Comparison of ENCODE assay signal across 1 cellular context in genomic region chr20:47356220-47356525, GRCh38.
TF ChIP-seq lines count a peak whose summit lies in the region.

No MANE protein-coding gene starts in this region.

TF ChIP-seq in HepG2, 621 proteins besides CTCF, POLR2A, EP300 and RAD21:
- 0 out of 2 replicates have a peak, but pooled peaks have one; percentile 20 for TF ChIP-seq DDIT3 (CRISPR knock-in tag; IDR thresholded peaks at IDR 0.05)
- TF ChIP-seq HNRNPK (IDR thresholded peaks at IDR 0.05; ENCODE audit: low read depth, low read length, poor library complexity, severe bottlenecking) = peak; percentile 44
- no peak for TF ChIP-seq AKAP8 (CRISPR knock-in tag; IDR thresholded peaks at IDR 0.05)
- TF ChIP-seq ATF4 (CRISPR knock-in tag; IDR thresholded peaks at IDR 0.05) = peak in 1 of 2 experiments; percentile 64; a peak in 1 of 4 replicates
- TF ChIP-seq HDAC1 (CRISPR knock-in tag; IDR thresholded peaks at IDR 0.05) = no peak
- peak; percentile 23 for TF ChIP-seq IKZF4 (CRISPR knock-in tag; IDR thresholded peaks at IDR 0.05; ENCODE audit: borderline replicate concordance, low read depth, not compliant biosample characterization)
- 0 out of 2 replicates have a peak, but pooled peaks have one; percentile 26 for TF ChIP-seq MTA3 (CRISPR knock-in tag; IDR thresholded peaks at IDR 0.05)
- 0 out of 2 replicates have a peak, but pooled peaks have one; percentile 29 for TF ChIP-seq E2F1 (CRISPR knock-in tag; IDR thresholded peaks at IDR 0.05)
- TF ChIP-seq ZNF569 (CRISPR knock-in tag; IDR thresholded peaks at IDR 0.05; ENCODE audit: borderline replicate concordance) = no peak
- TF ChIP-seq ZNF777 (CRISPR knock-in tag; IDR thresholded peaks at IDR 0.05) = 0 out of 2 replicates have a peak, but pooled peaks have one; percentile 12
- 0 out of 2 replicates have a peak, but pooled peaks have one; percentile 65 for TF ChIP-seq MLLT10 (CRISPR knock-in tag; IDR thresholded peaks at IDR 0.05)
- no peak for TF ChIP-seq ZFAT (CRISPR knock-in tag; conservative IDR thresholded peaks at IDR 0.05)
- no peak for TF ChIP-seq SMAD9 (CRISPR knock-in tag; IDR thresholded peaks at IDR 0.05)
- TF ChIP-seq ZNF414 (CRISPR knock-in tag; IDR thresholded peaks at IDR 0.05) = 0 out of 2 replicates have a peak, but pooled peaks have one; percentile 11
- TF ChIP-seq DMAP1 (CRISPR knock-in tag; IDR thresholded peaks at IDR 0.05) = peak; percentile 83; the same call in 1 of the 2 replicates
- 0 out of 2 replicates have a peak, but pooled peaks have one; percentile 38 for TF ChIP-seq ZNF3 (CRISPR knock-in tag; IDR thresholded peaks at IDR 0.05)
- peak; percentile 37; the same call in 1 of the 2 replicates for TF ChIP-seq FUBP1 (CRISPR knock-in tag; IDR thresholded peaks at IDR 0.05; ENCODE audit: borderline replicate concordance)
- TF ChIP-seq RARG (CRISPR knock-in tag; IDR thresholded peaks at IDR 0.05; ENCODE audit: low read depth) = no peak
- no peak for TF ChIP-seq MIER3 (CRISPR knock-in tag; IDR thresholded peaks at IDR 0.05; ENCODE audit: borderline replicate concordance)
- TF ChIP-seq PBX2 (CRISPR knock-in tag; IDR thresholded peaks at IDR 0.05) = no peak
- 0 out of 2 replicates have a peak, but pooled peaks have one; percentile 8 for TF ChIP-seq ZNF567 (CRISPR knock-in tag; IDR thresholded peaks at IDR 0.05; ENCODE audit: borderline replicate concordance)
- no peak for TF ChIP-seq JDP2 (CRISPR knock-in tag; IDR thresholded peaks at IDR 0.05; ENCODE audit: borderline replicate concordance)
- no peak for TF ChIP-seq ZSCAN9 (CRISPR knock-in tag; IDR thresholded peaks at IDR 0.05; ENCODE audit: borderline replicate concordance)
- TF ChIP-seq TRIM24 (CRISPR knock-in tag; IDR thresholded peaks at IDR 0.05) = no peak
- TF ChIP-seq RARA (CRISPR knock-in tag; IDR thresholded peaks at IDR 0.05) = 0 out of 2 replicates have a peak, but pooled peaks have one; percentile 7
- TF ChIP-seq ZNF512 (CRISPR knock-in tag; IDR thresholded peaks at IDR 0.05) = peak; percentile 95
- TF ChIP-seq NFIC (IDR thresholded peaks at IDR 0.05; ENCODE audit: low read length) = no peak
- no peak for TF ChIP-seq SKIL (CRISPR knock-in tag; IDR thresholded peaks at IDR 0.05; ENCODE audit: borderline replicate concordance)
- 0 out of 2 replicates have a peak, but pooled peaks have one; percentile 17 for TF ChIP-seq MXD4 (CRISPR knock-in tag; IDR thresholded peaks at IDR 0.05)
- 0 out of 2 replicates have a peak, but pooled peaks have one; percentile 26 for TF ChIP-seq CC2D1A (CRISPR knock-in tag; IDR thresholded peaks at IDR 0.05)
- TF ChIP-seq REL (CRISPR knock-in tag; conservative IDR thresholded peaks at IDR 0.05) = 0 out of 2 replicates have a peak, but pooled peaks have one; percentile 6
- TF ChIP-seq TBL1XR1 (IDR thresholded peaks at IDR 0.05; ENCODE audit: borderline replicate concordance, low read length, partially characterized antibody) = no peak
- 0 out of 2 replicates have a peak, but pooled peaks have one; percentile 16 for TF ChIP-seq SNAI1 (CRISPR knock-in tag; IDR thresholded peaks at IDR 0.05; ENCODE audit: borderline replicate concordance)
- no peak for TF ChIP-seq ZBTB25 (CRISPR knock-in tag; IDR thresholded peaks at IDR 0.05)
- no peak for TF ChIP-seq ATF1 (CRISPR knock-in tag; IDR thresholded peaks at IDR 0.05)
- no peak for TF ChIP-seq ZNF775 (CRISPR knock-in tag; IDR thresholded peaks at IDR 0.05; ENCODE audit: borderline replicate concordance)
